ENCODE assay signal across 17 cellular contexts in the genomic region with DNA sequence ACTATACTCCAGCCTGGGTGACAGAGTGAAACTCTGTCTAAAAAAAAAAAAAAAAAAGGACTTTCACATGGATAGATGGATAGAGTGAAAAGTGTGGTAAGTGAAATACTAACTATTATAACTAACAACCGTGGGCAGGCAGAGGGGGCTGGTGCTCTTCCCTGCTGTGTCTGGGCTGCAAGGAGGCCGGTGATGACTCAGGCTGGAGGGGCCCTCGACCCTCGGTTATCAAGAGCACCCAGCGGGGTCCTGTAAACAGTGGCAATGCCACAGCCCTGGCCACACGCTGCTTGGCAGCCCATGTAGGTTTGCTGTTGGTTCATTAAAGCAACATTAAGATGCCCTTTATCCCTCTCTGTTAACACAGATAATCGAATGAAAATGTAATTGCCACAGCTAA.
"Had no signal": no experiment of that assay in that cellular context is flagged by ENCODE, and none has a peak within 500 bp of the region (broad histone marks: within the 10 kb centered on the region; RNA-seq: fewer than 3 reads in every experiment).

No MANE protein-coding gene starts in this region.

- H3K4me1 ChIP-seq: adrenal gland, colonic mucosa, testis had no signal

- H3K27ac Mint-ChIP-seq: activated T-helper 2 cell treated with anti-CD3 and anti-CD28 coated beads, Interferon-gamma antibody, Interleukin-2, Interleukin-4, amounts not matched to agents 10 μg/mL and 5 μg/mL and 100 μg/mL, durations not matched to agents 14 hours and 24 hours and 36 hours; memory B cell; stimulated activated naive CD8-positive, alpha-beta T cell treated with anti-CD3 and anti-CD28 coated beads, Interleukin-15, amount 100 ng/mL, for 72 hours; T-helper 2 cell treated with Interferon-gamma antibody and Interleukin-4, amounts not matched to agents 5 μg/mL and 100 μg/mL, for 36 hours had no signal

- H3K36me3 ChIP-seq: adrenal gland, colonic mucosa, left ventricle myocardium inferior, ovary had no signal

- H3K9me3 ChIP-seq: adrenal gland, colonic mucosa, left ventricle myocardium inferior, ovary, testis had no signal

- H3K27ac ChIP-seq: colonic mucosa, foreskin keratinocyte, left ventricle myocardium inferior, ovary, testis had no signal

- H3K4me3 ChIP-seq: adrenal gland, colonic mucosa, left ventricle myocardium inferior, ovary, testis had no signal

- H3K4me1 Mint-ChIP-seq: stimulated activated naive CD8-positive, alpha-beta T cell treated with anti-CD3 and anti-CD28 coated beads, Interleukin-15, amount 100 ng/mL, for 72 hours had no signal

- ATAC-seq: activated CD4-positive, CD25-positive, alpha-beta regulatory T cell treated with anti-CD3 and anti-CD28 coated beads, Interleukin-2, amount 50 U/mL, for 24 hours; stimulated activated naive CD8-positive, alpha-beta T cell treated with anti-CD3 and anti-CD28 coated beads, Interleukin-15, amount 100 ng/mL, for 72 hours had no signal

- H3K27me3 Mint-ChIP-seq: stimulated activated naive CD8-positive, alpha-beta T cell treated with anti-CD3 and anti-CD28 coated beads, Interleukin-15, amount 100 ng/mL, for 72 hours had no signal

- H3K4me3 Mint-ChIP-seq: memory B cell; stimulated activated naive CD8-positive, alpha-beta T cell treated with anti-CD3 and anti-CD28 coated beads, Interleukin-15, amount 100 ng/mL, for 72 hours; T-helper 2 cell treated with Interferon-gamma antibody and Interleukin-4, amounts not matched to agents 5 μg/mL and 100 μg/mL, for 36 hours had no signal

- H3K27me3 ChIP-seq: adrenal gland, colonic mucosa, foreskin keratinocyte, ovary, testis had no signal

- DNase-seq: activated naive CD4-positive, alpha-beta T cell treated with anti-CD3 and anti-CD28 coated beads, Interleukin-2, amount 50 U/mL, for 16 hours; adrenal gland; colonic mucosa; foreskin keratinocyte; left ventricle myocardium inferior; ovary; stimulated activated CD4-positive, alpha-beta T cell treated with anti-CD3 and anti-CD28 coated beads, Interleukin-15, amount 100 ng/mL, for 24 hours; stimulated activated CD4-positive, alpha-beta T cell treated with anti-CD3 and anti-CD28 coated beads, Interleukin-4, amount 100 ng/mL, for 24 hours; stimulated activated naive CD8-positive, alpha-beta T cell treated with anti-CD3 and anti-CD28 coated beads, Interleukin-15, amount 100 ng/mL, for 72 hours; testis had no signal

- H3K9me3 Mint-ChIP-seq: T-helper 2 cell treated with Interferon-gamma antibody and Interleukin-4, amounts not matched to agents 5 μg/mL and 100 μg/mL, for 36 hours had no signal

- H3K36me3 Mint-ChIP-seq: memory B cell had no signal

- FAIRE-seq: bronchial epithelial cell, endothelial cell of umbilical vein, islet of Langerhans had no signal
